5 cellular contexts compared by ENCODE assay signal in the genomic region with DNA sequence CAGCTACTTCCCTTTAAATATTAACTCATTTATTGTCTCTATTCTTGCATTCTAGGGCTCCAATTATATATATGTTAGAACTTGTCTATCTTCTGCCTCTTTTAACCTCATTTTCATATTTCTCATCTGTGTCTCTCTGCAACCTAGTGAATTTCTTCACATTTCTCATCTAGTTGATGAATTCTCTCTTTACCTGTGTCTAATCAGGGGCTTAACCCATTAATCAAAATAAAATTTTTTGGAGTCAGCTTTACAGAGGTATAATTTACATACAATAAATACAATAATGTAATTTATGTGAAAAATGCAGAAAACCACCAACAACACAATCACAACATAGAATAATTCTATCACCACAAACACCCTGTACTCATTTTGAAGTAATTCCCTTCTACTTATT.
A peak's percentile ranks its signal among the peaks of the same experiment; 100 is the strongest.
TF ChIP-seq lines count a peak whose summit lies in the region.

No MANE protein-coding gene starts in this region.

TF ChIP-seq in SK-N-SH treated with all-trans-retinoic acid at 6 μM for 48 hours, 23 proteins besides CTCF, POLR2A, EP300 and RAD21:
- TF ChIP-seq SNAI2 (CRISPR knock-in tag; IDR thresholded peaks at IDR 0.05) = no peak
- TF ChIP-seq ZFP30 (CRISPR knock-in tag; IDR thresholded peaks at IDR 0.05) = peak; percentile 89

TF ChIP-seq in SK-N-SH, 30 proteins besides CTCF, POLR2A, EP300 and RAD21:
- TF ChIP-seq, protein P1, sequence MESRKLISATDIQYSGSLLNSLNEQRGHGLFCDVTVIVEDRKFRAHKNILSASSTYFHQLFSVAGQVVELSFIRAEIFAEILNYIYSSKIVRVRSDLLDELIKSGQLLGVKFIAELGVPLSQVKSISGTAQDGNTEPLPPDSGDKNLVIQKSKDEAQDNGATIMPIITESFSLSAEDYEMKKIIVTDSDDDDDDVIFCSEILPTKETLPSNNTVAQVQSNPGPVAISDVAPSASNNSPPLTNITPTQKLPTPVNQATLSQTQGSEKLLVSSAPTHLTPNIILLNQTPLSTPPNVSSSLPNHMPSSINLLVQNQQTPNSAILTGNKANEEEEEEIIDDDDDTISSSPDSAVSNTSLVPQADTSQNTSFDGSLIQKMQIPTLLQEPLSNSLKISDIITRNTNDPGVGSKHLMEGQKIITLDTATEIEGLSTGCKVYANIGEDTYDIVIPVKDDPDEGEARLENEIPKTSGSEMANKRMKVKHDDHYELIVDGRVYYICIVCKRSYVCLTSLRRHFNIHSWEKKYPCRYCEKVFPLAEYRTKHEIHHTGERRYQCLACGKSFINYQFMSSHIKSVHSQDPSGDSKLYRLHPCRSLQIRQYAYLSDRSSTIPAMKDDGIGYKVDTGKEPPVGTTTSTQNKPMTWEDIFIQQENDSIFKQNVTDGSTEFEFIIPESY (IDR thresholded peaks at IDR 0.05; ENCODE audit: borderline replicate concordance, low read depth) = no peak
- no peak for TF ChIP-seq GABPA (IDR thresholded peaks at IDR 0.05; ENCODE audit: low read depth)
- TF ChIP-seq TAF1 (IDR thresholded peaks at IDR 0.05; ENCODE audit: borderline replicate concordance, low read depth, low read length) = no peak
- TF ChIP-seq, protein P2, sequence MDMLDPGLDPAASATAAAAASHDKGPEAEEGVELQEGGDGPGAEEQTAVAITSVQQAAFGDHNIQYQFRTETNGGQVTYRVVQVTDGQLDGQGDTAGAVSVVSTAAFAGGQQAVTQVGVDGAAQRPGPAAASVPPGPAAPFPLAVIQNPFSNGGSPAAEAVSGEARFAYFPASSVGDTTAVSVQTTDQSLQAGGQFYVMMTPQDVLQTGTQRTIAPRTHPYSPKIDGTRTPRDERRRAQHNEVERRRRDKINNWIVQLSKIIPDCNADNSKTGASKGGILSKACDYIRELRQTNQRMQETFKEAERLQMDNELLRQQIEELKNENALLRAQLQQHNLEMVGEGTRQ (IDR thresholded peaks at IDR 0.05; ENCODE audit: borderline replicate concordance, low read depth, low read length) = no peak
- no peak for TF ChIP-seq SIN3A (IDR thresholded peaks at IDR 0.05; ENCODE audit: borderline replicate concordance, low read depth, low read length)
- no peak for TF ChIP-seq NRF1 (IDR thresholded peaks at IDR 0.05; ENCODE audit: low read depth, low read length)
- no peak for TF ChIP-seq RFX5 (IDR thresholded peaks at IDR 0.05; ENCODE audit: low read length)
- TF ChIP-seq ELF1 (IDR thresholded peaks at IDR 0.05) = no peak
- TF ChIP-seq FOXJ3 (CRISPR knock-in tag; IDR thresholded peaks at IDR 0.05) = no peak

TF ChIP-seq in HepG2, 621 proteins besides CTCF, POLR2A, EP300 and RAD21 (continues in another document):
- TF ChIP-seq, protein P3, sequence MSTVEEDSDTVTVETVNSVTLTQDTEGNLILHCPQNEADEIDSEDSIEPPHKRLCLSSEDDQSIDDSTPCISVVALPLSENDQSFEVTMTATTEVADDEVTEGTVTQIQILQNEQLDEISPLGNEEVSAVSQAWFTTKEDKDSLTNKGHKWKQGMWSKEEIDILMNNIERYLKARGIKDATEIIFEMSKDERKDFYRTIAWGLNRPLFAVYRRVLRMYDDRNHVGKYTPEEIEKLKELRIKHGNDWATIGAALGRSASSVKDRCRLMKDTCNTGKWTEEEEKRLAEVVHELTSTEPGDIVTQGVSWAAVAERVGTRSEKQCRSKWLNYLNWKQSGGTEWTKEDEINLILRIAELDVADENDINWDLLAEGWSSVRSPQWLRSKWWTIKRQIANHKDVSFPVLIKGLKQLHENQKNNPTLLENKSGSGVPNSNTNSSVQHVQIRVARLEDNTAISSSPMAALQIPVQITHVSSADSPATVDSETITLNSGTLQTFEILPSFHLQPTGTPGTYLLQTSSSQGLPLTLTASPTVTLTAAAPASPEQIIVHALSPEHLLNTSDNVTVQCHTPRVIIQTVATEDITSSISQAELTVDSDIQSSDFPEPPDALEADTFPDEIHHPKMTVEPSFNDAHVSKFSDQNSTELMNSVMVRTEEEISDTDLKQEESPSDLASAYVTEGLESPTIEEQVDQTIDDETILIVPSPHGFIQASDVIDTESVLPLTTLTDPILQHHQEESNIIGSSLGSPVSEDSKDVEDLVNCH (CRISPR knock-in tag; IDR thresholded peaks at IDR 0.05) = no peak
- TF ChIP-seq ZNF383 (CRISPR knock-in tag; IDR thresholded peaks at IDR 0.05; ENCODE audit: borderline replicate concordance) (no peak), NR3C1 (CRISPR knock-in tag; IDR thresholded peaks at IDR 0.05) (no peak), ZNF263 (CRISPR knock-in tag; IDR thresholded peaks at IDR 0.05) (no peak)
- TF ChIP-seq, protein P4, sequence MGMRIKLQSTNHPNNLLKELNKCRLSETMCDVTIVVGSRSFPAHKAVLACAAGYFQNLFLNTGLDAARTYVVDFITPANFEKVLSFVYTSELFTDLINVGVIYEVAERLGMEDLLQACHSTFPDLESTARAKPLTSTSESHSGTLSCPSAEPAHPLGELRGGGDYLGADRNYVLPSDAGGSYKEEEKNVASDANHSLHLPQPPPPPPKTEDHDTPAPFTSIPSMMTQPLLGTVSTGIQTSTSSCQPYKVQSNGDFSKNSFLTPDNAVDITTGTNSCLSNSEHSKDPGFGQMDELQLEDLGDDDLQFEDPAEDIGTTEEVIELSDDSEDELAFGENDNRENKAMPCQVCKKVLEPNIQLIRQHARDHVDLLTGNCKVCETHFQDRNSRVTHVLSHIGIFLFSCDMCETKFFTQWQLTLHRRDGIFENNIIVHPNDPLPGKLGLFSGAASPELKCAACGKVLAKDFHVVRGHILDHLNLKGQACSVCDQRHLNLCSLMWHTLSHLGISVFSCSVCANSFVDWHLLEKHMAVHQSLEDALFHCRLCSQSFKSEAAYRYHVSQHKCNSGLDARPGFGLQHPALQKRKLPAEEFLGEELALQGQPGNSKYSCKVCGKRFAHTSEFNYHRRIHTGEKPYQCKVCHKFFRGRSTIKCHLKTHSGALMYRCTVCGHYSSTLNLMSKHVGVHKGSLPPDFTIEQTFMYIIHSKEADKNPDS (CRISPR knock-in tag; IDR thresholded peaks at IDR 0.05) = no peak

TF ChIP-seq in HEK293, 187 proteins besides CTCF, POLR2A, EP300 and RAD21:
- TF ChIP-seq ZNF626 (tag by site-specific recombination; IDR thresholded peaks at IDR 0.05) (no peak), ZNF133 (tag by site-specific recombination; IDR thresholded peaks at IDR 0.05) (peak; percentile 80; the same call in 1 of the 2 replicates)

TF ChIP-seq in K562, 482 proteins besides CTCF, POLR2A, EP300 and RAD21:
- TF ChIP-seq ZNF57 (CRISPR knock-in tag; IDR thresholded peaks at IDR 0.05) (no peak), RBM25 (IDR thresholded peaks at IDR 0.05; ENCODE audit: low read depth, low read length, severe bottlenecking) (peak; percentile 63)
